In genomic region chrX:119407681-119408080, GRCh38 we compare ENCODE assay signal across 14 cellular contexts.
"Had no signal": no experiment of that assay in that cellular context is flagged by ENCODE, and none has a peak within 500 bp of the region (broad histone marks: within the 10 kb centered on the region; RNA-seq: fewer than 3 reads in every experiment).

No MANE protein-coding gene starts in this region.

- H3K36me3 Mint-ChIP-seq: activated naive CD4-positive, alpha-beta T cell treated with anti-CD3 and anti-CD28 coated beads, Interleukin-2, amount 50 U/mL, for 72 hours; WTC11 had no signal

- H3K4me1 Mint-ChIP-seq: WTC11 had no signal

- H3K36me3 ChIP-seq: sigmoid colon, thoracic aorta had no signal

- FAIRE-seq: endometrium had no signal

- H3K9me3 ChIP-seq: heart right ventricle, sigmoid colon, stomach, thoracic aorta had no signal

- H3K9me3 Mint-ChIP-seq: activated CD4-positive, alpha-beta T cell treated with anti-CD3 and anti-CD28 coated beads, Interleukin-2, amount 10 ng/mL, durations not matched to agents 24 days and 14 days; activated naive CD4-positive, alpha-beta T cell treated with anti-CD3 and anti-CD28 coated beads, Interleukin-2, amount 50 U/mL, for 72 hours; T-helper 1 cell treated with Interleukin-12 subunit alpha and Interleukin-12 subunit beta and Interleukin-4 antibody, amounts not matched to agents 30 μg/mL and 1 μg/mL, for 36 hours; WTC11 had no signal

- H3K4me3 Mint-ChIP-seq: activated CD4-positive, alpha-beta T cell treated with anti-CD3 and anti-CD28 coated beads, Interleukin-2, amount 10 ng/mL, durations not matched to agents 24 days and 14 days; nephron progenitor cell; T-helper 1 cell treated with Interleukin-12 subunit alpha and Interleukin-12 subunit beta and Interleukin-4 antibody, amounts not matched to agents 30 μg/mL and 1 μg/mL, for 36 hours; WTC11 had no signal

- H3K4me3 ChIP-seq: heart right ventricle, sigmoid colon, stomach, thoracic aorta had no signal

- DNase-seq: activated CD4-positive, alpha-beta T cell treated with anti-CD3 and anti-CD28 coated beads, Interleukin-2, amount 10 ng/mL, durations not matched to agents 24 days and 14 days; anterior cingulate cortex; foreskin melanocyte; heart right ventricle; mesendoderm; nephron progenitor cell; sigmoid colon; stimulated activated CD4-positive, alpha-beta T cell treated with anti-CD3 and anti-CD28 coated beads, Interleukin-2, amount 100 ng/mL, for 48 hours; stomach had no signal

- H3K4me1 ChIP-seq: heart right ventricle had no signal

- H3K27ac ChIP-seq: heart right ventricle, sigmoid colon, stomach, thoracic aorta had no signal

- H3K27ac Mint-ChIP-seq: activated CD4-positive, alpha-beta T cell treated with anti-CD3 and anti-CD28 coated beads, Interleukin-2, amount 10 ng/mL, durations not matched to agents 24 days and 14 days; nephron progenitor cell; T-helper 1 cell treated with Interleukin-12 subunit alpha and Interleukin-12 subunit beta and Interleukin-4 antibody, amounts not matched to agents 30 μg/mL and 1 μg/mL, for 36 hours; WTC11 had no signal

- ATAC-seq: activated naive CD4-positive, alpha-beta T cell treated with anti-CD3 and anti-CD28 coated beads, Interleukin-2, amount 50 U/mL, for 72 hours; heart right ventricle; WTC11 had no signal

- H3K27me3 ChIP-seq: heart right ventricle, sigmoid colon, stomach had no signal
